ENCODE assay signal across 17 cellular contexts in the genomic region with DNA sequence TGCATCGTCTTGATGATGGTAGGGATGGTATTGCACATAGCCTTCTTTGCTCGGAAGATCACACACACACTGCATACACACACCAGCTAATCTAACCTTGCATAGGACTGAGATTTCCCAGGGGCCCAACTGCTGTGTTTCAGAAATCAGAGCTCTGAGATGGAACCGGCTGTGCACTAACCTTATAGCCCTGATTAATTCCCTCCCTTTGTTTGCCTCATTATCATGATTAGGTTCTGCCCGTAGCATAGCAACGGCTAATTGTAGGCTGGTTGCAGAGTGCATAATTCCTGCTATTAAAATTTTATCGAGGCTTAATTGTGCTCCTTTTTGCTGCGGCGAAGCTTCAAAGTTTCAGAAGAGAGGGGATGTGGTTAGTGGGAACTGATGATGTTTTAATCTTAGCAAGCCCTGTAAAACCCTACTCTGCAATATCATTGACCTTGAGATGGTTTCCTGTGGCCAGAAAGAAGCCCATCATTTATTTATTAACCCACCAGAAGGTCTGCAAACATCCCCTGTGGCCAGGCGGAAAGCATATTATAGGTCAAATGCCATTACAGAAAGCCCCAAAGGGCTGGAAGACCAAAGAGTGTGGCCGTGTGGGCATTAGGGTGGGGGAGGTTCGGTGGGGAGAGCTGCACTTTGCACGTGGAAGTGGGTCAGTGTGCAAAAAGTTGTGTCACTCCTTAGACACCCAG. TPM values are rescaled to one million over a fixed set of nuclear protein-coding genes. Genes with fewer than 3 reads are reported as not detected.
DNase-seq lines count a peak whose midpoint lies in the region; ATAC-seq and TF ChIP-seq lines count a peak whose summit lies in the region.
"Had no signal": no experiment of that assay in that cellular context is flagged by ENCODE, and none has a peak within 500 bp of the region (broad histone marks: within the 10 kb centered on the region; RNA-seq: fewer than 3 reads in every experiment).

No MANE protein-coding gene starts in this region.

- no peak overlapping the region for H3K27ac ChIP-seq in colonic mucosa

- peaks cover 1% of the 10 kb centered on the region for H3K36me3 Mint-ChIP-seq in activated naive CD8-positive, alpha-beta T cell treated with anti-CD3 and anti-CD28 coated beads, Interleukin-2, amount 10 ng/mL, durations not matched to agents 7 days and 5 days
- no peaks in the 10 kb centered on the region for H3K36me3 Mint-ChIP-seq in activated naive CD8-positive, alpha-beta T cell treated with anti-CD3 and anti-CD28 coated beads for 36 hours
- H3K36me3 Mint-ChIP-seq in stimulated activated effector memory CD8-positive, alpha-beta T cell treated with anti-CD3 and anti-CD28 coated beads, Interleukin-12 subunit alpha, Interleukin-12 subunit beta, amount 100 ng/mL, for 72 hours: no peaks in the 10 kb centered on the region

- H3K27me3 Mint-ChIP-seq in activated naive CD8-positive, alpha-beta T cell treated with anti-CD3 and anti-CD28 coated beads, Interleukin-2, amount 10 ng/mL, durations not matched to agents 7 days and 5 days: peaks cover 11% of the 10 kb centered on the region
- no peaks in the 10 kb centered on the region for H3K27me3 Mint-ChIP-seq in activated naive CD8-positive, alpha-beta T cell treated with anti-CD3 and anti-CD28 coated beads for 36 hours

- no peaks in the 10 kb centered on the region for H3K4me1 ChIP-seq in colonic mucosa

- no peak for TF ChIP-seq CTCF in colonic mucosa (IDR thresholded peaks at IDR 0.05)

- no peaks in the 10 kb centered on the region for H3K9me3 ChIP-seq in colonic mucosa

- H3K27ac Mint-ChIP-seq in activated naive CD8-positive, alpha-beta T cell treated with anti-CD3 and anti-CD28 coated beads, Interleukin-2, amount 10 ng/mL, durations not matched to agents 7 days and 5 days: no peak overlapping the region
- no peak overlapping the region for H3K27ac Mint-ChIP-seq in activated naive CD8-positive, alpha-beta T cell treated with anti-CD3 and anti-CD28 coated beads for 36 hours
- no peak overlapping the region for H3K27ac Mint-ChIP-seq in stimulated activated effector memory CD8-positive, alpha-beta T cell treated with anti-CD3 and anti-CD28 coated beads, Interleukin-12 subunit alpha, Interleukin-12 subunit beta, amount 100 ng/mL, for 72 hours

- no peak overlapping the region for H3K4me3 ChIP-seq in colonic mucosa

- intact Hi-C loops in colonic mucosa (cut with DNase I): no loop called here

- no peak overlapping the region for H3K9ac ChIP-seq in colonic mucosa (ENCODE audit: low read depth in 2 of 2, low read length in 2 of 2)

- no peak for DNase-seq in activated naive CD8-positive, alpha-beta T cell treated with anti-CD3 and anti-CD28 coated beads, Interleukin-2, amount 10 ng/mL, durations not matched to agents 7 days and 5 days
- no peak for DNase-seq in activated naive CD8-positive, alpha-beta T cell treated with anti-CD3 and anti-CD28 coated beads for 36 hours
- peak; percentile 66 for DNase-seq in NCI-H82 treated with DMSO at 0.1 percent for 48 hours (lab: John Stamatoyannopoulos, UW; ENCODE audit: unreplicated experiment)
- DNase-seq in stimulated activated effector memory CD8-positive, alpha-beta T cell treated with anti-CD3 and anti-CD28 coated beads, Interleukin-12 subunit alpha, Interleukin-12 subunit beta, amount 100 ng/mL, for 72 hours (ENCODE audit: low spot score in 2 of 2): no peak
- DNase-seq in colonic mucosa: no peak
- no peak for DNase-seq in stimulated activated CD8-positive, alpha-beta memory T cell treated with anti-CD3 and anti-CD28 coated beads, Interleukin-4, amount 100 ng/mL, for 48 hours
- DNase-seq: ACHN; activated CD8-positive, alpha-beta memory T cell treated with anti-CD3 and anti-CD28 coated beads for 24 hours; dermis blood vessel endothelial cell; DMS79 treated with DMSO at 0.1 percent for 48 hours; GOT3; KBM-7; NCI-H2107; T-helper 9 cell had no signal

- H3K9me3 Mint-ChIP-seq in activated naive CD8-positive, alpha-beta T cell treated with anti-CD3 and anti-CD28 coated beads, Interleukin-2, amount 10 ng/mL, durations not matched to agents 7 days and 5 days: no peaks in the 10 kb centered on the region
- H3K9me3 Mint-ChIP-seq in activated naive CD8-positive, alpha-beta T cell treated with anti-CD3 and anti-CD28 coated beads for 36 hours: no peaks in the 10 kb centered on the region
- no peaks in the 10 kb centered on the region for H3K9me3 Mint-ChIP-seq in stimulated activated effector memory CD8-positive, alpha-beta T cell treated with anti-CD3 and anti-CD28 coated beads, Interleukin-12 subunit alpha, Interleukin-12 subunit beta, amount 100 ng/mL, for 72 hours

- H3K27me3 ChIP-seq in colonic mucosa: no peaks in the 10 kb centered on the region

- H3K36me3 ChIP-seq in colonic mucosa: no peaks in the 10 kb centered on the region

- POLR2A ChIA-PET in activated naive CD8-positive, alpha-beta T cell treated with anti-CD3 and anti-CD28 coated beads, Interleukin-2, amount 10 ng/mL, durations not matched to agents 7 days and 5 days (lab: Charles Lee): no interaction called here

- ATAC-seq in activated naive CD8-positive, alpha-beta T cell treated with anti-CD3 and anti-CD28 coated beads, Interleukin-2, amount 10 ng/mL, durations not matched to agents 7 days and 5 days (ENCODE audit: low read depth): peak; percentile 42
- ATAC-seq in HG02678 (IDR thresholded peaks at IDR 0.05; ENCODE audit: unreplicated experiment) (peak; percentile 82), HG03521 (IDR thresholded peaks at IDR 0.05; ENCODE audit: unreplicated experiment) (no peak)
- ATAC-seq in stimulated activated effector memory CD8-positive, alpha-beta T cell treated with anti-CD3 and anti-CD28 coated beads, Interleukin-12 subunit alpha, Interleukin-12 subunit beta, amount 100 ng/mL, for 72 hours: peak; percentile 42
- ATAC-seq: Panc1 had no signal

- H3K4me3 Mint-ChIP-seq in activated naive CD8-positive, alpha-beta T cell treated with anti-CD3 and anti-CD28 coated beads, Interleukin-2, amount 10 ng/mL, durations not matched to agents 7 days and 5 days: peak overlapping the region; percentile 11
- no peak overlapping the region for H3K4me3 Mint-ChIP-seq in activated naive CD8-positive, alpha-beta T cell treated with anti-CD3 and anti-CD28 coated beads for 36 hours
- H3K4me3 Mint-ChIP-seq in stimulated activated effector memory CD8-positive, alpha-beta T cell treated with anti-CD3 and anti-CD28 coated beads, Interleukin-12 subunit alpha, Interleukin-12 subunit beta, amount 100 ng/mL, for 72 hours: no peak overlapping the region

- H3K4me1 Mint-ChIP-seq in activated naive CD8-positive, alpha-beta T cell treated with anti-CD3 and anti-CD28 coated beads, Interleukin-2, amount 10 ng/mL, durations not matched to agents 7 days and 5 days: peaks cover 12% of the 10 kb centered on the region
- peaks cover 15% of the 10 kb centered on the region for H3K4me1 Mint-ChIP-seq in activated naive CD8-positive, alpha-beta T cell treated with anti-CD3 and anti-CD28 coated beads for 36 hours
- peaks cover 17% of the 10 kb centered on the region for H3K4me1 Mint-ChIP-seq in stimulated activated effector memory CD8-positive, alpha-beta T cell treated with anti-CD3 and anti-CD28 coated beads, Interleukin-12 subunit alpha, Interleukin-12 subunit beta, amount 100 ng/mL, for 72 hours

RNA-seq across cellular contexts. Expression of a gene that starts 56.2 kb away (rescaled TPM):
- 1 to 10 TPM; 4.1 to 4.7 TPM for total RNA-seq in activated naive CD8-positive, alpha-beta T cell treated with anti-CD3 and anti-CD28 coated beads, Interleukin-2, amount 10 ng/mL, durations not matched to agents 7 days and 5 days
- 1 to 10 TPM; 4.6 to 5.0 TPM for total RNA-seq in activated naive CD8-positive, alpha-beta T cell treated with anti-CD3 and anti-CD28 coated beads for 36 hours
- total RNA-seq in colonic mucosa: 10 to 100 TPM; 28.0 to 61.1 TPM

Comparison
In these comparisons a context has a peak if more than half of its experiments do, and no peak if none do; other contexts are left out.
1. RNA of a gene that starts 56.2 kb away (total RNA-seq): 28.0 to 61.1 TPM in colonic mucosa; 4.6 to 5.0 TPM in activated naive CD8-positive, alpha-beta T cell treated with anti-CD3 and anti-CD28 coated beads for 36 hours and 4.1 to 4.7 TPM in activated naive CD8-positive, alpha-beta T cell treated with anti-CD3 and anti-CD28 coated beads, Interleukin-2, amount 10 ng/mL, durations not matched to agents 7 days and 5 days; every median in the first group is over 4 times any median in the second.